Comparison of ENCODE assay signal across 8 cellular contexts in genomic region chr2:74507926-74508520, GRCh38. TPM values are rescaled to one million over a fixed set of nuclear protein-coding genes. Genes with fewer than 3 reads are reported as not detected.
DNase-seq lines count a peak whose midpoint lies in the region; ATAC-seq and TF ChIP-seq lines count a peak whose summit lies in the region.

No MANE protein-coding gene starts in this region.

- peaks cover 30% of the 10 kb centered on the region for H3K4me1 ChIP-seq in mammary epithelial cell (ENCODE audit: insufficient read depth, low read length)

- dilution Hi-C loops in mammary epithelial cell (cut with HindIII; ENCODE audit: low sequenced_read_pairs) = no loop called here

- H3K79me2 ChIP-seq in mammary epithelial cell (ENCODE audit: insufficient read depth, low read length) = peaks cover 20% of the 10 kb centered on the region

- in situ Hi-C loops in mammary epithelial cell (cut with MboI; ENCODE audit: low sequenced_read_pairs in 2 of 2) = no loop called here

- no peak for TF ChIP-seq CTCF in mammary epithelial cell (conservative IDR thresholded peaks at IDR 0.05 in 1 of 2, IDR thresholded peaks at IDR 0.05 in 1 of 2; ENCODE audit: extremely low read depth in 1 of 2, insufficient read depth in 1 of 2, low read depth in 1 of 2, low read length in 2 of 2)

- H2AFZ ChIP-seq in mammary epithelial cell (ENCODE audit: low read depth, low read length) = peak overlapping the region; percentile 98

- H3K9me3 ChIP-seq in mammary epithelial cell (replicated peaks; ENCODE audit: insufficient read depth, low read length) = no peaks in the 10 kb centered on the region

- H3K4me3 ChIP-seq in mammary epithelial cell (replicated peaks in 1 of 3; ENCODE audit: insufficient read depth in 1 of 3, low read depth in 2 of 3, low read length in 3 of 3) = peak overlapping the region; percentile 81 to 100 (median 90)

- no peaks in the 10 kb centered on the region for H4K20me1 ChIP-seq in mammary epithelial cell (ENCODE audit: insufficient read depth, low read length)

- peak; percentile 5 for ATAC-seq in HG02852 (IDR thresholded peaks at IDR 0.05; ENCODE audit: unreplicated experiment)
- no peak for ATAC-seq in HG03469 (IDR thresholded peaks at IDR 0.05; ENCODE audit: unreplicated experiment)

- BruUV-seq in mammary epithelial cell (replicated peaks; lab: Mats Ljungman, UMichigan) = TSS peak; percentile 57

- peaks cover 11% of the 10 kb centered on the region for H3K36me3 ChIP-seq in mammary epithelial cell (ENCODE audit: insufficient read depth, low read length)

- DNase-seq in NCI-H1105 treated with DMSO at 0.1 percent for 48 hours (lab: John Stamatoyannopoulos, UW) = peak; percentile 51
- no peak for DNase-seq in NCI-H1105 (lab: John Stamatoyannopoulos, UW)
- DNase-seq in NCI-H82 (lab: John Stamatoyannopoulos, UW) = peak; percentile 99
- DNase-seq in mammary epithelial cell = no peak
- DNase-seq in substantia nigra (lab: John Stamatoyannopoulos, UW) = peak in 11 of 49 donors; percentile 8 to 46 (median 33)

- H3K27me3 ChIP-seq in mammary epithelial cell (ENCODE audit: insufficient read depth, low read length) (peaks cover 2% of the 10 kb centered on the region), layer of hippocampus (ENCODE audit: control insufficient read depth, insufficient read depth, low read length) (peaks cover 21% of the 10 kb centered on the region)

- peak overlapping the region; percentile 95 for H3K9ac ChIP-seq in mammary epithelial cell (ENCODE audit: insufficient read depth, low read length)

- peak overlapping the region; percentile 95 for H3K4me2 ChIP-seq in mammary epithelial cell (ENCODE audit: insufficient read depth, low read depth, low read length)

- peak overlapping the region; percentile 86 for H3K27ac ChIP-seq in mammary epithelial cell (ENCODE audit: insufficient read depth, low read depth, low read length)
- H3K27ac ChIP-seq in layer of hippocampus (ENCODE audit: low read depth, low read length) = peak overlapping the region; percentile 100
- H3K27ac ChIP-seq in substantia nigra (ENCODE audit: low read depth, low read length, poor library complexity, severe bottlenecking) = peak overlapping the region; percentile 97

- WGBS in mammary epithelial cell (ENCODE audit: low coverage, missing lambda C conversion rate) = 14% methylated on average over 18 of the region's 38 CpGs

- intact Hi-C loops in mammary epithelial cell (cut with micrococcal nuclease) = loop anchor here (1.0 to 2.0 kb wide), 3 partner anchors 18 to 25 kb away; partner anchors contain the start of genes AUP1, CCDC142, DQX1 and HTRA2

- CTCF ChIA-PET in mammary epithelial cell (lab: Charles Lee; ENCODE audit: low non-redundant PET) = no interaction called here

RNA-seq across cellular contexts. Expression of gene PCGF1, which starts 0.5 kb away (rescaled TPM):
- 10 to 100 TPM; 20.0 to 35.4 TPM for total RNA-seq in mammary epithelial cell
- polyA plus RNA-seq in mammary epithelial cell = 32.8 TPM
- 58.5 TPM for polyA minus RNA-seq in mammary epithelial cell

RNA-seq across cellular contexts. Expression of gene TLX2, which starts 6.2 kb away (rescaled TPM):
- total RNA-seq in mammary epithelial cell = under 1 TPM in 1 of 2 donors, not detected in 1; 0.33 TPM
- 0.05 TPM for polyA plus RNA-seq in mammary epithelial cell
- polyA minus RNA-seq in mammary epithelial cell = not detected

RNA-seq across cellular contexts. Expression of gene LBX2, which starts 8.6 kb away (rescaled TPM):
- total RNA-seq in mammary epithelial cell = not detected
- polyA plus RNA-seq in mammary epithelial cell = 0.10 TPM
- not detected for polyA minus RNA-seq in mammary epithelial cell

RNA-seq across cellular contexts. Expression of gene DQX1, which starts 18.0 kb away (rescaled TPM):
- total RNA-seq in mammary epithelial cell = 1 to 10 TPM in 1 of 2 donors, under 1 TPM in 1; 0.83 to 5.2 TPM
- 3.4 TPM for polyA plus RNA-seq in mammary epithelial cell
- polyA minus RNA-seq in mammary epithelial cell = not detected

RNA-seq across cellular contexts. Expression of gene AUP1, which starts 21.5 kb away (rescaled TPM):
- total RNA-seq in mammary epithelial cell = 100 to 1,000 TPM in 1 of 2 donors, 10 to 100 TPM in 1; 67.5 to 111 TPM
- polyA plus RNA-seq in mammary epithelial cell = 145 TPM
- 95.5 TPM for polyA minus RNA-seq in mammary epithelial cell

Comparison
In these comparisons a context has a peak if more than half of its experiments do, and no peak if none do; other contexts are left out.
1. DNase-seq: peak in NCI-H1105 treated with DMSO at 0.1 percent for 48 hours (single experiment) and NCI-H82 (single experiment); none in NCI-H1105 (single experiment) and mammary epithelial cell (single experiment).
2. Peak in every context shown above with its lines, with median percentiles within 50 percentile points of each other: H3K27ac ChIP-seq.